25 cellular contexts compared by ENCODE assay signal in genomic region chr7:129262333-129262732, GRCh38. TPM values are rescaled to one million over a fixed set of nuclear protein-coding genes. Genes with fewer than 3 reads are reported as not detected.
A peak's percentile ranks its signal among the peaks of the same experiment; 100 is the strongest.
DNase-seq lines count a peak whose midpoint lies in the region; ATAC-seq, FAIRE-seq and TF ChIP-seq lines count a peak whose summit lies in the region.
"Had no signal": no experiment of that assay in that cellular context is flagged by ENCODE, and none has a peak within 500 bp of the region (broad histone marks: within the 10 kb centered on the region; RNA-seq: fewer than 3 reads in every experiment).

No MANE protein-coding gene starts in this region.

- POLR2A ChIA-PET in H1 (lab: Charles Lee; ENCODE audit: partially characterized antibody), result interaction anchor here (1.7 to 1.8 kb wide), 2 partner anchors 37 to 43 kb away, joined by 3 to 4 read pairs; partner anchors contain the start of gene AHCYL2

- no peak overlapping the region for H3K4me2 ChIP-seq in H1 (ENCODE audit: insufficient read depth in 1 of 2, low read depth in 2 of 2, low read length in 2 of 2)

- H4K5ac ChIP-seq in H1 (ENCODE audit: insufficient read length, low read depth, low read length), result no peak overlapping the region

- no peak overlapping the region for H3K56ac ChIP-seq in H1 (replicated peaks; ENCODE audit: insufficient read length, low read depth, low read length)

- H4K8ac ChIP-seq in H1 (ENCODE audit: extremely low read depth, insufficient read depth, low read length), result no peak overlapping the region

- H3K27ac ChIP-seq in SJCRH30, result no peak overlapping the region
- H3K27ac ChIP-seq in H1 (ENCODE audit: low read depth, low read length), result no peak overlapping the region
- peak overlapping the region; percentile 27 for H3K27ac ChIP-seq in suprapubic skin
- H3K27ac ChIP-seq in lower lobe of right lung, result no peak overlapping the region
- H3K27ac ChIP-seq: brain microvascular endothelial cell, coronary artery, left lung, right atrium auricular region, transverse colon had no signal

- TF ChIP-seq CTCF in H1 (IDR thresholded peaks at IDR 0.05; ENCODE audit: control extremely low read depth in 1 of 3, insufficient read depth in 1 of 3, low read depth in 1 of 3, low read length in 3 of 3) (no peak), suprapubic skin (IDR thresholded peaks at IDR 0.05) (no peak), lower lobe of right lung (IDR thresholded peaks at IDR 0.05) (no peak)

- 93% methylated on average over 2 of the region's 2 CpGs; no CpG with 5 or more reads in 1 of the 2 experiments for WGBS in H1 (ENCODE audit: extremely low coverage in 1 of 2, insufficient coverage in 1 of 2, insufficient read length in 1 of 2, insufficient replicate concordance in 2 of 2, low coverage in 1 of 2, low lambda C conversion rate in 2 of 2, missing lambda C conversion rate in 1 of 2), 2 experiments
- WGBS in suprapubic skin, result 61% methylated on average over 2 of the region's 2 CpGs

- CTCF ChIA-PET in H1 (lab: Charles Lee; ENCODE audit: partially characterized antibody), result interaction anchor here (4.9 kb wide), 1 partner anchor 9 kb away, joined by 28 read pairs; no protein-coding TSS in a partner anchor

- H3K9me3 Mint-ChIP-seq in activated naive CD8-positive, alpha-beta T cell treated with anti-CD3 and anti-CD28 coated beads for 36 hours, result no peaks in the 10 kb centered on the region
- no peaks in the 10 kb centered on the region for H3K9me3 Mint-ChIP-seq in activated naive CD8-positive, alpha-beta T cell treated with anti-CD3 and anti-CD28 coated beads, Interleukin-2, amount 50 U/mL, for 24 hours
- H3K9me3 Mint-ChIP-seq: CD14-positive monocyte; GM23338; stimulated activated effector memory CD8-positive, alpha-beta T cell treated with anti-CD3 and anti-CD28 coated beads, Interleukin-12 subunit alpha, Interleukin-12 subunit beta, amount 100 ng/mL, for 72 hours had no signal

- no peak overlapping the region; the same call in 1 of the 2 replicates for H2BK12ac ChIP-seq in H1 (ENCODE audit: low read depth, low read length)

- H3K18ac ChIP-seq in H1 (ENCODE audit: extremely low read depth, low read length), result peak overlapping the region; percentile 6; the same call in 1 of the 2 replicates

- ATAC-seq in activated naive CD8-positive, alpha-beta T cell treated with anti-CD3 and anti-CD28 coated beads, Interleukin-2, amount 50 U/mL, for 24 hours, result no peak
- no peak for ATAC-seq in lower lobe of right lung
- ATAC-seq: GM23338, left lung had no signal

- H4K20me1 ChIP-seq in H1 (replicated peaks in 1 of 2; ENCODE audit: control insufficient read depth in 1 of 2, insufficient read depth in 2 of 2, low read length in 2 of 2), result no peaks in the 10 kb centered on the region

- no peak overlapping the region for H2BK20ac ChIP-seq in H1 (ENCODE audit: low read length)

- no peak overlapping the region for H3K9ac ChIP-seq in H1 (replicated peaks in 1 of 4; ENCODE audit: extremely low read depth in 1 of 4, low read depth in 3 of 4, low read length in 3 of 4)

- H3K23ac ChIP-seq in H1 (ENCODE audit: insufficient read length), result no peak overlapping the region

- no peak for TF ChIP-seq POLR2A in H1 (IDR thresholded peaks at IDR 0.05; ENCODE audit: control extremely low read depth in 1 of 2, low read depth in 2 of 2, low read length in 2 of 2)
- no peak for TF ChIP-seq POLR2A in suprapubic skin (IDR thresholded peaks at IDR 0.05)

- H3K4me3 ChIP-seq in SJCRH30, result no peak overlapping the region
- H3K4me3 ChIP-seq in H1 (ENCODE audit: extremely low read depth in 1 of 4, insufficient read depth in 2 of 4, low read depth in 3 of 4, low read length in 4 of 4), result no peak overlapping the region
- no peak overlapping the region for H3K4me3 ChIP-seq in suprapubic skin
- H3K4me3 ChIP-seq in lower lobe of right lung, result no peak overlapping the region
- H3K4me3 ChIP-seq: coronary artery, GM23338, left lung, right atrium auricular region, transverse colon had no signal

- H3K79me1 ChIP-seq in H1 (ENCODE audit: low read depth, low read length), result peaks cover 3% of the 10 kb centered on the region; the same call in 1 of the 2 replicates

- intact Hi-C loops in lower lobe of right lung (cut with DNase I), result no loop called here

- H3K9me3 ChIP-seq in SJCRH30 (replicated peaks) (no peaks in the 10 kb centered on the region), H1 (ENCODE audit: insufficient read depth in 2 of 2, low read depth in 1 of 2, low read length in 1 of 2) (no peaks in the 10 kb centered on the region), suprapubic skin (no peaks in the 10 kb centered on the region), lower lobe of right lung (no peaks in the 10 kb centered on the region)
- H3K9me3 ChIP-seq: left lung, right atrium auricular region, transverse colon had no signal

- no peak overlapping the region for H2AK5ac ChIP-seq in H1 (ENCODE audit: low read depth, low read length)

- H3K4ac ChIP-seq in H1 (replicated peaks; ENCODE audit: insufficient read length, low read depth, low read length), result no peak overlapping the region

- H3K27me3 Mint-ChIP-seq in activated naive CD8-positive, alpha-beta T cell treated with anti-CD3 and anti-CD28 coated beads for 36 hours, result no peaks in the 10 kb centered on the region
- no peaks in the 10 kb centered on the region for H3K27me3 Mint-ChIP-seq in activated naive CD8-positive, alpha-beta T cell treated with anti-CD3 and anti-CD28 coated beads, Interleukin-2, amount 50 U/mL, for 24 hours

- H3K14ac ChIP-seq in H1 (ENCODE audit: insufficient read length), result no peak overlapping the region

- peaks cover 32% of the 10 kb centered on the region for H3K4me1 Mint-ChIP-seq in activated naive CD8-positive, alpha-beta T cell treated with anti-CD3 and anti-CD28 coated beads for 36 hours
- H3K4me1 Mint-ChIP-seq in activated naive CD8-positive, alpha-beta T cell treated with anti-CD3 and anti-CD28 coated beads, Interleukin-2, amount 50 U/mL, for 24 hours, result peaks cover 31% of the 10 kb centered on the region

- no peak for FAIRE-seq in H1 (lab: Jason Lieb, UNC)

- peaks cover 0 to 12% of the 10 kb centered on the region in 2 experiments; a peak in 3 of 4 replicates for H3K79me2 ChIP-seq in H1 (ENCODE audit: control insufficient read depth in 1 of 2, insufficient read depth in 2 of 2, low read length in 2 of 2)

- no peak overlapping the region for H4K91ac ChIP-seq in H1 (replicated peaks; ENCODE audit: insufficient read length, low read length)

- H2AFZ ChIP-seq in H1 (ENCODE audit: low read length), result no peak overlapping the region
- H2AFZ ChIP-seq: GM23338 had no signal

- no peak overlapping the region for H2BK120ac ChIP-seq in H1 (replicated peaks; ENCODE audit: low read depth, low read length)

- no peak overlapping the region for H2BK15ac ChIP-seq in H1 (ENCODE audit: low read length)

- H3K36me3 Mint-ChIP-seq in activated naive CD8-positive, alpha-beta T cell treated with anti-CD3 and anti-CD28 coated beads for 36 hours, result peaks cover 2% of the 10 kb centered on the region
- H3K36me3 Mint-ChIP-seq in activated naive CD8-positive, alpha-beta T cell treated with anti-CD3 and anti-CD28 coated beads, Interleukin-2, amount 50 U/mL, for 24 hours (ENCODE audit: low read depth), result no peaks in the 10 kb centered on the region
- H3K36me3 Mint-ChIP-seq: CD14-positive monocyte; stimulated activated effector memory CD8-positive, alpha-beta T cell treated with anti-CD3 and anti-CD28 coated beads, Interleukin-12 subunit alpha, Interleukin-12 subunit beta, amount 100 ng/mL, for 72 hours had no signal

- H2BK5ac ChIP-seq in H1 (ENCODE audit: low read depth, low read length), result no peak overlapping the region

- no peak for TF ChIP-seq RAD21 in H1 (IDR thresholded peaks at IDR 0.05 in 1 of 2, conservative IDR thresholded peaks at IDR 0.05 in 1 of 2; ENCODE audit: low read depth in 2 of 2, low read length in 2 of 2)

- H3K27ac Mint-ChIP-seq in activated naive CD8-positive, alpha-beta T cell treated with anti-CD3 and anti-CD28 coated beads for 36 hours, result no peak overlapping the region
- no peak overlapping the region for H3K27ac Mint-ChIP-seq in activated naive CD8-positive, alpha-beta T cell treated with anti-CD3 and anti-CD28 coated beads, Interleukin-2, amount 50 U/mL, for 24 hours
- H3K27ac Mint-ChIP-seq: GM23338; stimulated activated effector memory CD8-positive, alpha-beta T cell treated with anti-CD3 and anti-CD28 coated beads, Interleukin-12 subunit alpha, Interleukin-12 subunit beta, amount 100 ng/mL, for 72 hours had no signal

- no peaks in the 10 kb centered on the region for H3K27me3 ChIP-seq in SJCRH30
- H3K27me3 ChIP-seq in H1 (replicated peaks in 1 of 4; ENCODE audit: control insufficient read depth in 3 of 4, extremely low read depth in 1 of 4, insufficient read depth in 3 of 4, low read length in 3 of 4), result no peaks in the 10 kb centered on the region
- H3K27me3 ChIP-seq in suprapubic skin, result no peaks in the 10 kb centered on the region
- H3K27me3 ChIP-seq in lower lobe of right lung (ENCODE audit: low read depth), result no peaks in the 10 kb centered on the region
- H3K27me3 ChIP-seq: brain microvascular endothelial cell, left lung, right atrium auricular region, transverse colon had no signal

- no peak overlapping the region for H3K4me3 Mint-ChIP-seq in activated naive CD8-positive, alpha-beta T cell treated with anti-CD3 and anti-CD28 coated beads for 36 hours
- H3K4me3 Mint-ChIP-seq in activated naive CD8-positive, alpha-beta T cell treated with anti-CD3 and anti-CD28 coated beads, Interleukin-2, amount 50 U/mL, for 24 hours, result no peak overlapping the region
- H3K4me3 Mint-ChIP-seq: CD14-positive monocyte; GM23338; stimulated activated effector memory CD8-positive, alpha-beta T cell treated with anti-CD3 and anti-CD28 coated beads, Interleukin-12 subunit alpha, Interleukin-12 subunit beta, amount 100 ng/mL, for 72 hours had no signal

- no peaks in the 10 kb centered on the region for H3K36me3 ChIP-seq in SJCRH30
- H3K36me3 ChIP-seq in H1 (ENCODE audit: control insufficient read depth in 2 of 4, insufficient read depth in 4 of 4, low read length in 3 of 4), result no peaks in the 10 kb centered on the region
- no peaks in the 10 kb centered on the region for H3K36me3 ChIP-seq in suprapubic skin
- no peaks in the 10 kb centered on the region for H3K36me3 ChIP-seq in lower lobe of right lung
- H3K36me3 ChIP-seq: brain microvascular endothelial cell, left lung, right atrium auricular region, transverse colon had no signal

- peak; percentile 22 for DNase-seq in activated naive CD8-positive, alpha-beta T cell treated with anti-CD3 and anti-CD28 coated beads for 36 hours
- no peak for DNase-seq in activated naive CD8-positive, alpha-beta T cell treated with anti-CD3 and anti-CD28 coated beads, Interleukin-2, amount 50 U/mL, for 24 hours
- DNase-seq in SJCRH30, result peak; percentile 52 to 64
- DNase-seq in H1 (ENCODE audit: low read depth in 1 of 2, low spot score in 2 of 2), result no peak
- DNase-seq in suprapubic skin (ENCODE audit: low spot score in 2 of 2), result no peak
- no peak for DNase-seq in lower lobe of right lung
- no peak for DNase-seq in GM19238 (ENCODE audit: insufficient read length, low spot score)
- DNase-seq in HT-29 (ENCODE audit: low spot score), result no peak
- DNase-seq: activated CD4-positive, CD25-positive, alpha-beta regulatory T cell; activated CD8-positive, alpha-beta memory T cell treated with anti-CD3 and anti-CD28 coated beads, Interleukin-2, amount 50 U/mL, for 4 hours; activated gamma-delta T cell; brain microvascular endothelial cell; DMS 273 treated with DMSO at 0.1 percent for 48 hours; foreskin melanocyte; left lung; NCI-H187 treated with DMSO at 0.1 percent for 48 hours; NCI-H524; nucleus accumbens; SHP77 treated with DMSO at 0.1 percent for 48 hours; transverse colon had no signal

- H3K4me1 ChIP-seq in SJCRH30 (peaks cover 28% of the 10 kb centered on the region), H1 (replicated peaks in 1 of 4; ENCODE audit: control insufficient read depth in 3 of 4, insufficient read depth in 4 of 4, low read length in 3 of 4) (peaks cover 0 to 19% (median 12%) of the 10 kb centered on the region in 4 experiments; a peak in 6 of 7 replicates), suprapubic skin (peaks cover 13% of the 10 kb centered on the region), lower lobe of right lung (peaks cover 8% of the 10 kb centered on the region)
- H3K4me1 ChIP-seq: right atrium auricular region had no signal

- TF ChIP-seq EP300 in H1 (IDR thresholded peaks at IDR 0.05; ENCODE audit: borderline replicate concordance in 1 of 2, low read depth in 2 of 2, low read length in 2 of 2) (no peak), suprapubic skin (IDR thresholded peaks at IDR 0.05) (no peak)

- no peaks in the 10 kb centered on the region for H3K23me2 ChIP-seq in H1 (ENCODE audit: low read depth, low read length)

RNA-seq across cellular contexts. Expression of gene AHCYL2, which starts 37.5 kb away (rescaled TPM):
- 1 to 10 TPM; 6.5 to 6.8 TPM for total RNA-seq in activated naive CD8-positive, alpha-beta T cell treated with anti-CD3 and anti-CD28 coated beads for 36 hours
- 10.2 and 10.9 TPM in 2 replicates for total RNA-seq in SJCRH30 (2014; rRNA removed; shearing (Covaris generic))
- 25.4 and 30.5 TPM in 2 replicates for total RNA-seq in H1 (2021; fragmentation: NEBNext Ultra II Directional; extraction: Animal tissue kit (Norgen Biotek cat#: 25700))
- 16.6 and 20.7 TPM in 2 replicates for polyA plus RNA-seq in H1 (2011; rRNA removed)
- 24.5 TPM for polyA plus RNA-seq in H1 (2011; cell fraction: cytosol; rRNA removed)
- 21.5 TPM for polyA plus RNA-seq in H1 (2011; cell fraction: nucleus; rRNA removed)
- polyA plus RNA-seq in H1 (2012, experiment 1 of 2), result 17.0 to 21.9 TPM (median 20.4 TPM) in 4 replicates
- 2.8 TPM for polyA plus RNA-seq in H1 (2012, experiment 2 of 2)
- polyA plus RNA-seq in H1 (2013, experiment 1 of 2), result 11.9 TPM
- 11.6 TPM for polyA plus RNA-seq in H1 (2013, experiment 2 of 2)
- 48.6 and 60.4 TPM in 2 replicates for polyA minus RNA-seq in H1 (2011; rRNA and poly(A)+ RNA removed)
- 19.4 TPM for polyA minus RNA-seq in H1 (2011; cell fraction: cytosol; rRNA and poly(A)+ RNA removed)
- 20.4 TPM for polyA minus RNA-seq in H1 (2011; cell fraction: nucleus; rRNA and poly(A)+ RNA removed)
- total RNA-seq in suprapubic skin (10 to 100 TPM; 33.5 to 61.2 (median 41.7) TPM), lower lobe of right lung (91.0 TPM)
- total RNA-seq in HT-29 (2014; rRNA removed; shearing (Covaris generic)), result 8.4 and 8.6 TPM in 2 replicates

Comparison
In these comparisons a context has a peak if more than half of its experiments do, and no peak if none do; other contexts are left out.
1. DNase-seq: peak in activated naive CD8-positive, alpha-beta T cell treated with anti-CD3 and anti-CD28 coated beads for 36 hours (single experiment) and SJCRH30 (2 of 2); none in activated naive CD8-positive, alpha-beta T cell treated with anti-CD3 and anti-CD28 coated beads, Interleukin-2, amount 50 U/mL, for 24 hours (single experiment), H1 (0 of 2), suprapubic skin (0 of 2), lower lobe of right lung (single experiment), GM19238 (single experiment) and HT-29 (single experiment).